8 cellular contexts compared by ENCODE assay signal in the genomic region with DNA sequence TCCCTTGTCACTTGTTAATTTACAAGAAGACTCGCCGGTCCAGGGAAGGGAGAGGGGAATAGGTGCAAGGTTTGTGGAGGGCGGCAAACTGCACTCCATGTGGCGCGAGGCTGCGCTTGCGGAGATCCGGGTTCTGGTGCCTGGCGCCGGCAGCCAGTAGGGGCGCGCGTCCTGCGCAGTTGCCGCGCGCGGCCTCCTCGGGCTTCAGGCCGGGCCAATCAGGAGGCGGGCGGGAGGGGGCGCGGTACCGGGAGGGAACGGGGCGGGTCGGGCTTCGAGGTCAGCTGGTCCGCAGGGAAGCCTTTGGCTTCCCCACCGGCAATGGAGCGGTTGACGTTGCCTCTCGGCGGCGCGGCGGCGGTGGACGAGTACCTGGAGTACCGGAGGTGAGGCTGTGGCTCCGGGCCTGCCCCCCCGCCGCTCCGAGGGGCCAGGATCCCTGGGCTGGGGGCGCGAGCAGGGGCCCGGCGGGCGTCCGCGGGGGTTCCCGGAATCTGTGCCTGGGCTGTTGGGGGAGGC. TPM values are rescaled to one million over a fixed set of nuclear protein-coding genes. Genes with fewer than 3 reads are reported as not detected.
DNase-seq lines count a peak whose midpoint lies in the region; ATAC-seq, FAIRE-seq and TF ChIP-seq lines count a peak whose summit lies in the region.

A gene with protein sequence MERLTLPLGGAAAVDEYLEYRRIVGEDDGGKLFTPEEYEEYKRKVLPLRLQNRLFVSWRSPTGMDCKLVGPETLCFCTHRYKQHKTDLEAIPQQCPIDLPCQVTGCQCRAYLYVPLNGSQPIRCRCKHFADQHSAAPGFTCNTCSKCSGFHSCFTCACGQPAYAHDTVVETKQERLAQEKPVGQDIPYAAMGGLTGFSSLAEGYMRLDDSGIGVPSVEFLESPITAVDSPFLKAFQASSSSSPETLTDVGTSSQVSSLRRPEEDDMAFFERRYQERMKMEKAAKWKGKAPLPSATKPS (plus strand): TSS at position 302 of the 519 bp plus-strand sequence. CDS start 20 bp downstream, at position 322.

- CTCF ChIA-PET in HepG2 (lab: Yijun Ruan, JAX; ENCODE audit: low intra/inter-chr PET ratio, low total read pairs) = no interaction called here

- ATAC-seq in HepG2 = no peak
- peak; percentile 96 for ATAC-seq in HG03025 (IDR thresholded peaks at IDR 0.05; ENCODE audit: low FRiP score, unreplicated experiment)
- ATAC-seq in lung (ENCODE audit: insufficient read depth, low FRiP score) = peak; percentile 100

- H3K9me3 ChIP-seq in liver (ENCODE audit: control insufficient read depth in 4 of 4, low read length in 3 of 4) (no peaks in the 10 kb centered on the region), HepG2 (ENCODE audit: low read length) (no peaks in the 10 kb centered on the region), lung (ENCODE audit: control insufficient read depth in 2 of 2, insufficient read depth in 1 of 2, low read length in 1 of 2) (no peaks in the 10 kb centered on the region)

- peak within 1 kb of the TSS; percentile 30 to 61 for H3K9ac ChIP-seq in liver (ENCODE audit: low read depth in 1 of 2, low read length in 2 of 2)
- H3K9ac ChIP-seq in HepG2 (ENCODE audit: insufficient read depth, low read depth, low read length) = no peak within 1 kb of the TSS

- no peaks in the 10 kb centered on the region for H4K20me1 ChIP-seq in HepG2 (ENCODE audit: insufficient read depth, low read length)

- TF ChIP-seq EP300 in HepG2 (IDR thresholded peaks at IDR 0.05; ENCODE audit: low read depth in 2 of 2, low read length in 2 of 2) = no peak
- TF ChIP-seq EP300 in HepG2 (CRISPR knock-in tag; IDR thresholded peaks at IDR 0.05; ENCODE audit: borderline replicate concordance) = no peak

- peaks cover 3 to 4% (median 4%) of the 10 kb centered on the region in 4 donors for H3K4me1 ChIP-seq in liver (ENCODE audit: control insufficient read depth in 4 of 4, insufficient read depth in 4 of 4, low read length in 3 of 4)
- no peaks in the 10 kb centered on the region for H3K4me1 ChIP-seq in HepG2 (ENCODE audit: insufficient read depth, low read length)
- H3K4me1 ChIP-seq in lung (ENCODE audit: control insufficient read depth in 2 of 2, insufficient read depth in 2 of 2, low read length in 2 of 2) = peaks cover 0 to 3% of the 10 kb centered on the region in 2 donors

- H3K4me2 ChIP-seq in HepG2 (ENCODE audit: low read depth, low read length) = no peak within 1 kb of the TSS

- H3K27ac ChIP-seq in liver (ENCODE audit: low read depth in 1 of 2, low read length in 2 of 2) (peak within 1 kb of the TSS; percentile 80 to 81), HepG2 (ENCODE audit: extremely low read length, insufficient read depth, low read length) (no peak within 1 kb of the TSS), dorsolateral prefrontal cortex (peak within 1 kb of the TSS; percentile 68 to 100 (median 93)), lung (ENCODE audit: low read depth in 1 of 2, low read length in 1 of 2) (peak within 1 kb of the TSS; percentile 80 to 96)

- POLR2A ChIA-PET in HepG2 (lab: Yijun Ruan, JAX) = no interaction called here

- peak in 1 of 2 donors; percentile 59 for TF ChIP-seq RAD21 in liver (IDR thresholded peaks at IDR 0.05)
- no peak for TF ChIP-seq RAD21 in HepG2 (CRISPR knock-in tag; IDR thresholded peaks at IDR 0.05)

- H2AFZ ChIP-seq in HepG2 (ENCODE audit: low read length) = no peak within 1 kb of the TSS

- no peak for FAIRE-seq in HepG2 (lab: Jason Lieb, UNC)

- TF ChIP-seq CTCF in liver (IDR thresholded peaks at IDR 0.05; ENCODE audit: low read depth, low read length, missing input control) (peak; percentile 66), HepG2 (CRISPR knock-in tag; IDR thresholded peaks at IDR 0.05) (no peak), dorsolateral prefrontal cortex (IDR thresholded peaks at IDR 0.05 in 54 of 56, conservative IDR thresholded peaks at IDR 0.05 in 2 of 56; ENCODE audit: low read depth in 1 of 56, partially characterized antibody in 56 of 56) (peak; percentile 25 to 85 (median 72)), lung (IDR thresholded peaks at IDR 0.05; ENCODE audit: control extremely low read depth, extremely low read depth) (peak; percentile 29)

- under 1% methylated on average over 53 of the region's 53 CpGs for WGBS in liver
- WGBS in HepG2 (ENCODE audit: low lambda C conversion rate) = 91% methylated on average over 32 of the region's 53 CpGs
- WGBS in lung, 2 donors = 0 to 1% methylated on average over 53 of the region's 53 CpGs

- DNase-seq in HepG2 (ENCODE audit: low spot score) = no peak
- peak; percentile 44 for DNase-seq in NCI-H2107 treated with DMSO at 0.1 percent for 48 hours (lab: John Stamatoyannopoulos, UW; ENCODE audit: unreplicated experiment)
- DNase-seq in activated CD4-positive, alpha-beta T cell treated with anti-CD3 and anti-CD28 coated beads, Interleukin-2, amount 50 U/mL, for 1 hour = peak; percentile 78
- peak; percentile 83 to 94 (median 90) for DNase-seq in dorsolateral prefrontal cortex
- DNase-seq in lung (ENCODE audit: low spot score) = peak; percentile 92
- peak; percentile 40 to 72 (median 52) for DNase-seq in stimulated activated CD4-positive, alpha-beta T cell treated with anti-CD3 and anti-CD28 coated beads, TNF-alpha, amount 100 ng/mL, for 1 hour (ENCODE audit: low read depth in 3 of 3, low spot score in 1 of 3)

- no peaks in the 10 kb centered on the region for H3K27me3 ChIP-seq in liver (ENCODE audit: control insufficient read depth in 4 of 4, insufficient read depth in 4 of 4, low read length in 3 of 4)
- H3K27me3 ChIP-seq in HepG2 (ENCODE audit: control insufficient read depth in 1 of 2, insufficient read depth in 2 of 2, low read length in 2 of 2) = no peaks in the 10 kb centered on the region
- no peaks in the 10 kb centered on the region for H3K27me3 ChIP-seq in dorsolateral prefrontal cortex
- no peaks in the 10 kb centered on the region for H3K27me3 ChIP-seq in lung (ENCODE audit: control insufficient read depth, insufficient read depth)

- no peak for TF ChIP-seq POLR2A in HepG2 (IDR thresholded peaks at IDR 0.05; ENCODE audit: insufficient read depth in 1 of 2, low read depth in 2 of 2, low read length in 2 of 2)

- H3K79me2 ChIP-seq in HepG2 (ENCODE audit: insufficient read depth, low read length) = no peaks in the 10 kb centered on the region

- H3K4me3 ChIP-seq in liver (ENCODE audit: low read depth in 1 of 3, low read length in 3 of 3) = peak within 1 kb of the TSS; percentile 81 to 99 (median 81)
- no peak within 1 kb of the TSS for H3K4me3 ChIP-seq in HepG2 (replicated peaks in 1 of 3; ENCODE audit: insufficient read depth in 1 of 3, low read depth in 2 of 3, low read length in 3 of 3)
- H3K4me3 ChIP-seq in dorsolateral prefrontal cortex = peak within 1 kb of the TSS; percentile 65 to 99 (median 92)
- peak within 1 kb of the TSS; percentile 86 for H3K4me3 ChIP-seq in lung

- intact Hi-C loops in HepG2 (cut with micrococcal nuclease; ENCODE audit: unreplicated experiment) (no loop called here), dorsolateral prefrontal cortex (cut with DNase I) (loop anchor here (1.0 to 2.0 kb wide), 4 partner anchors 31 to 148 kb away; partner anchors contain the start of genes CCDC126 (in 2 of the 2) and STK31 (in 1 of the 2))

- H3K36me3 ChIP-seq in liver (ENCODE audit: control insufficient read depth in 4 of 4, insufficient read depth in 3 of 4, low read depth in 1 of 4, low read length in 3 of 4) (peaks cover 0 to 1% (median 0%) of the 10 kb centered on the region in 4 donors), HepG2 (replicated peaks in 1 of 2; ENCODE audit: control insufficient read depth in 1 of 2, insufficient read depth in 2 of 2, low read length in 2 of 2) (no peaks in the 10 kb centered on the region), lung (ENCODE audit: control insufficient read depth in 2 of 2, insufficient read depth in 2 of 2, low read length in 2 of 2) (peaks cover 0 to 1% of the 10 kb centered on the region in 2 donors)

- in situ Hi-C loops in HepG2 (cut with HindIII; ENCODE audit: extremely low pct_ligation_motif_present, low pct_unique_long_range_greater_than_20kb) = no loop called here

- BruUV-seq in HepG2 (replicated peaks; lab: Mats Ljungman, UMichigan) = no TSS peak

TF ChIP-seq in liver, 16 proteins besides CTCF, POLR2A, EP300 and RAD21 (continues in another document):
- TF ChIP-seq, protein P1, sequence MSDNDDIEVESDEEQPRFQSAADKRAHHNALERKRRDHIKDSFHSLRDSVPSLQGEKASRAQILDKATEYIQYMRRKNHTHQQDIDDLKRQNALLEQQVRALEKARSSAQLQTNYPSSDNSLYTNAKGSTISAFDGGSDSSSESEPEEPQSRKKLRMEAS (IDR thresholded peaks at IDR 0.05) = peak; percentile 70

TF ChIP-seq in HepG2, 621 proteins besides CTCF, POLR2A, EP300 and RAD21 (continues in another document):
- TF ChIP-seq ZNF709 (CRISPR knock-in tag; IDR thresholded peaks at IDR 0.05) (no peak), ZNF205 (CRISPR knock-in tag; IDR thresholded peaks at IDR 0.05) (no peak)

RNA-seq across cellular contexts. Expression of the gene that starts here (rescaled TPM):
- 10 to 100 TPM in 1 of 2 donors, 1 to 10 TPM in 1; 2.8 to 12.0 TPM for total RNA-seq in liver
- polyA plus RNA-seq in liver = 1 to 10 TPM; 4.1 to 6.7 TPM
- total RNA-seq in HepG2 (2016; rRNA removed; fragmentation: Illumina TruSeq; extraction: Trizol) = not detected in 2 replicates
- not detected in 2 replicates for total RNA-seq in HepG2 (2016; cell fraction: cytosol; rRNA removed; fragmentation: Illumina TruSeq; extraction: Trizol; ENCODE audit: low read depth)
- 0.06 TPM in 1 of 2 replicates, not detected in the other for total RNA-seq in HepG2 (2016; cell fraction: insoluble cytoplasmic fraction; rRNA removed; fragmentation: Illumina TruSeq; extraction: Trizol)
- total RNA-seq in HepG2 (2016; cell fraction: membrane; rRNA removed; fragmentation: Illumina TruSeq; extraction: Trizol) = not detected in 2 replicates
- total RNA-seq in HepG2 (2016; cell fraction: nucleus; rRNA removed; fragmentation: Illumina TruSeq; extraction: Trizol) = not detected in 2 replicates
- 0.08 TPM in 1 of 2 replicates, not detected in the other for polyA plus RNA-seq in HepG2 (2011; rRNA removed)
- not detected in 2 replicates for polyA plus RNA-seq in HepG2 (2011; cell fraction: cytosol; rRNA removed)
- polyA plus RNA-seq in HepG2 (2011; cell fraction: nucleus; rRNA removed) = 0.03 TPM in 1 of 2 replicates, not detected in the other
- not detected in 2 replicates for polyA plus RNA-seq in HepG2 (2012)
- not detected in 2 replicates for polyA plus RNA-seq in HepG2 (2016; cell fraction: cytosol; fragmentation: Illumina TruSeq; extraction: Trizol; ENCODE audit: low read depth)
- polyA plus RNA-seq in HepG2 (2016; cell fraction: insoluble cytoplasmic fraction; fragmentation: Illumina TruSeq; extraction: Trizol; ENCODE audit: low read depth) = not detected in 2 replicates
- not detected in 2 replicates for polyA plus RNA-seq in HepG2 (2016; cell fraction: membrane; fragmentation: Illumina TruSeq; extraction: Trizol; ENCODE audit: low read depth)
- polyA plus RNA-seq in HepG2 (2016; cell fraction: nucleus; fragmentation: Illumina TruSeq; extraction: Trizol; ENCODE audit: insufficient read depth, low read depth) = 0.55 TPM in 1 of 2 replicates, not detected in the other
- not detected in 2 replicates for polyA minus RNA-seq in HepG2 (2011; rRNA and poly(A)+ RNA removed; ENCODE audit: low replicate concordance)
- polyA minus RNA-seq in HepG2 (2011; cell fraction: cytosol; rRNA and poly(A)+ RNA removed) = not detected in 2 replicates
- 0.62 TPM in 1 of 2 replicates, not detected in the other for polyA minus RNA-seq in HepG2 (2011; cell fraction: nucleus; rRNA and poly(A)+ RNA removed)
- 10 to 100 TPM; 10.1 to 49.8 (median 22.1) TPM for total RNA-seq in dorsolateral prefrontal cortex
- 10 to 100 TPM; 12.8 to 18.3 TPM for total RNA-seq in lung
- polyA plus RNA-seq in lung = 1 to 10 TPM; 9.2 to 9.5 TPM

Comparison
In these comparisons a context has a peak if more than half of its experiments do, and no peak if none do; other contexts are left out.
1. H3K4me3 ChIP-seq: peak in liver (3 of 3), dorsolateral prefrontal cortex (59 of 59) and lung (single experiment); none in HepG2 (0 of 3).